Comparison of ENCODE assay signal across 19 cellular contexts in the genomic region with DNA sequence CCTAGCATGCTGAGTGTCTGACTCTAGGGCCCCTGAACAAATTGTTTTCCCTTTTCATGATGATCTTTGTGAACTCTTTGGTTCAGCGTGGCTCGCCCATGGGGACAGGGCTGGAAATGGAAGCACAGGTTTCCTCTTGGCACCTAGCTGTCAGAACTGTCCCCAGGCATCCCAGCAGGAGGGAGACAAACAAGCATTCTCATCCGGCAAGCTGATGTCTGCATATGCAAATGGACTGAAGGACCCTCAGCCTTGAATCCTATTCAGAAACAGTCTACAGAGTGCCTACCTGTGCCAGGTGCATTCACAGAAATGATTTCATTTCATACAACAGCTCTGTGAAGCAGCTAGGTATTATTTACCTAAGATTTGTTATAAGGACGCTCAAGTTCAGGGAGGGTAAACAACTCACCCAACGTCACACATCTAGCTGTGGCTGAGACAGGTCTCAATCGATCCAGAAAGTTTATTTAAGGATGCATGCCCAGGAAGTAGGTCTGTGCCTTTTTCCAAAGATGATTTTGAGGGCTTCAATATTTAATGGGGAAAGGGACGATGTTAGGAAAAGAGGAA.
DNase-seq lines count a peak whose midpoint lies in the region; ATAC-seq and TF ChIP-seq lines count a peak whose summit lies in the region.
"Had no signal": no experiment of that assay in that cellular context is flagged by ENCODE, and none has a peak within 500 bp of the region (broad histone marks: within the 10 kb centered on the region; RNA-seq: fewer than 3 reads in every experiment).

No MANE protein-coding gene starts in this region.

- H3K27ac Mint-ChIP-seq in activated T-helper 17 cell treated with anti-CD3 and anti-CD28 coated beads, Interleukin-2, amount 50 U/mL, for 72 hours: no peak overlapping the region
- H3K27ac Mint-ChIP-seq: stimulated activated naive B cell treated with anti-CD40 and anti-IgM and Interleukin-4, amounts not matched to agents 10 μg/mL and 1 μg/mL and 100 μg/mL, for 72 hours had no signal

- H3K27me3 Mint-ChIP-seq in activated T-helper 17 cell treated with anti-CD3 and anti-CD28 coated beads, Interleukin-2, amount 50 U/mL, for 72 hours: peaks cover 5% of the 10 kb centered on the region

- no peak for TF ChIP-seq POLR2A in erythroblast (IDR thresholded peaks at IDR 0.05; ENCODE audit: low read length)

- no peaks in the 10 kb centered on the region for H3K4me1 Mint-ChIP-seq in activated T-helper 17 cell treated with anti-CD3 and anti-CD28 coated beads, Interleukin-2, amount 50 U/mL, for 72 hours
- H3K4me1 Mint-ChIP-seq: stimulated activated naive B cell treated with anti-CD40 and anti-IgM and Interleukin-4, amounts not matched to agents 10 μg/mL and 1 μg/mL and 100 μg/mL, for 72 hours had no signal

- no peaks in the 10 kb centered on the region for H3K36me3 ChIP-seq in left lung

- intact Hi-C loops in left lung (cut with DNase I): no loop called here

- DNase-seq in DMS153 treated with DMSO at 0.1 percent for 48 hours (lab: John Stamatoyannopoulos, UW; ENCODE audit: unreplicated experiment) (peak; percentile 82), NCI-H128 (lab: John Stamatoyannopoulos, UW; ENCODE audit: unreplicated experiment) (peak; percentile 39), NCI-H345 treated with DMSO at 0.1 percent for 48 hours (lab: John Stamatoyannopoulos, UW; ENCODE audit: unreplicated experiment) (peak; percentile 98), left lung (no peak), erythroblast (lab: John Stamatoyannopoulos, UW) (no peak), nucleus accumbens (lab: John Stamatoyannopoulos, UW) (no peak)
- DNase-seq: activated CD4-positive, CD25-positive, alpha-beta regulatory T cell treated with anti-CD3 and anti-CD28 coated beads, Interleukin-2, amount 50 U/mL, for 72 hours; cortex of kidney; foreskin fibroblast; HCEC 1CT; left colon; MV-4-11; occipital lobe; right cardiac atrium; stimulated activated naive B cell treated with anti-CD40 and anti-IgM and Interleukin-4, amounts not matched to agents 10 μg/mL and 1 μg/mL and 100 μg/mL, for 72 hours had no signal

- no peak overlapping the region for H3K27ac ChIP-seq in left lung
- H3K27ac ChIP-seq: SK-N-MC, tibial nerve had no signal

- H3K4me1 ChIP-seq in left lung: no peaks in the 10 kb centered on the region
- H3K4me1 ChIP-seq: tibial nerve had no signal

- ATAC-seq in left lung (peak; percentile 95), GM21528 (IDR thresholded peaks at IDR 0.05; ENCODE audit: low FRiP score, unreplicated experiment) (no peak)
- ATAC-seq in activated T-helper 17 cell treated with anti-CD3 and anti-CD28 coated beads, Interleukin-2, amount 50 U/mL, for 72 hours (replicated peaks): no peak
- ATAC-seq: left colon; right cardiac atrium; stimulated activated naive B cell treated with anti-CD40 and anti-IgM and Interleukin-4, amounts not matched to agents 10 μg/mL and 1 μg/mL and 100 μg/mL, for 72 hours had no signal

- no peaks in the 10 kb centered on the region for H3K9me3 Mint-ChIP-seq in activated T-helper 17 cell treated with anti-CD3 and anti-CD28 coated beads, Interleukin-2, amount 50 U/mL, for 72 hours

- no peak for TF ChIP-seq CTCF in left lung (IDR thresholded peaks at IDR 0.05)

- H3K4me3 ChIP-seq in left lung: no peak overlapping the region
- H3K4me3 ChIP-seq: SK-N-MC, tibial nerve had no signal

- H3K4me3 Mint-ChIP-seq in activated T-helper 17 cell treated with anti-CD3 and anti-CD28 coated beads, Interleukin-2, amount 50 U/mL, for 72 hours: no peak overlapping the region
- H3K4me3 Mint-ChIP-seq: stimulated activated naive B cell treated with anti-CD40 and anti-IgM and Interleukin-4, amounts not matched to agents 10 μg/mL and 1 μg/mL and 100 μg/mL, for 72 hours had no signal

- no peaks in the 10 kb centered on the region for H3K9me3 ChIP-seq in left lung
- H3K9me3 ChIP-seq: tibial nerve had no signal

- no peaks in the 10 kb centered on the region for H3K36me3 Mint-ChIP-seq in activated T-helper 17 cell treated with anti-CD3 and anti-CD28 coated beads, Interleukin-2, amount 50 U/mL, for 72 hours (ENCODE audit: low read depth)
- H3K36me3 Mint-ChIP-seq: stimulated activated naive B cell treated with anti-CD40 and anti-IgM and Interleukin-4, amounts not matched to agents 10 μg/mL and 1 μg/mL and 100 μg/mL, for 72 hours had no signal

- no peaks in the 10 kb centered on the region for H3K27me3 ChIP-seq in left lung
- H3K27me3 ChIP-seq: tibial nerve had no signal

Comparison
In these comparisons a context has a peak if more than half of its experiments do, and no peak if none do; other contexts are left out.
1. DNase-seq: peak in DMS153 treated with DMSO at 0.1 percent for 48 hours (single experiment), NCI-H128 (single experiment) and NCI-H345 treated with DMSO at 0.1 percent for 48 hours (single experiment); none in left lung (0 of 2), erythroblast (0 of 2) and nucleus accumbens (0 of 56).